ENCODE assay signal across 11 cellular contexts in genomic region chr22:37237371-37238268, GRCh38. TPM values are rescaled to one million over a fixed set of nuclear protein-coding genes. Genes with fewer than 3 reads are reported as not detected.
A peak's percentile ranks its signal among the peaks of the same experiment; 100 is the strongest.
DNase-seq lines count a peak whose midpoint lies in the region; ATAC-seq and TF ChIP-seq lines count a peak whose summit lies in the region.
"Had no signal": no experiment of that assay in that cellular context is flagged by ENCODE, and none has a peak within 500 bp of the region (broad histone marks: within the 10 kb centered on the region; RNA-seq: fewer than 3 reads in every experiment).

No MANE protein-coding gene starts in this region.

- H3K27me3 Mint-ChIP-seq in activated naive CD4-positive, alpha-beta T cell treated with anti-CD3 and anti-CD28 coated beads, Interleukin-2, amount 50 U/mL, for 24 hours = no peaks in the 10 kb centered on the region
- peaks cover 17% of the 10 kb centered on the region for H3K27me3 Mint-ChIP-seq in GM23338 (ENCODE audit: insufficient read depth, low read depth, poor library complexity)

- H4K20me1 ChIP-seq in GM23248 (ENCODE audit: insufficient read depth) (no peaks in the 10 kb centered on the region), GM23338 (replicated peaks; ENCODE audit: insufficient read depth) (no peaks in the 10 kb centered on the region)

- no peak for ATAC-seq in lower lobe of right lung
- ATAC-seq in GM23338 = no peak

- in situ Hi-C loops in GM23248 (cut with MboI) = no loop called here

- H2AFZ ChIP-seq in GM23248 (peak overlapping the region; percentile 29), GM23338 (no peak overlapping the region)

- H3K4me1 ChIP-seq in GM23248 (ENCODE audit: insufficient read depth) (peaks cover 14% of the 10 kb centered on the region), lower lobe of right lung (peaks cover 16% of the 10 kb centered on the region), GM23338 (ENCODE audit: insufficient read depth) (peaks cover 2% of the 10 kb centered on the region; the same call in 1 of the 2 replicates)

- H3K9me2 ChIP-seq in GM23248 (ENCODE audit: insufficient read depth) (no peaks in the 10 kb centered on the region), GM23338 (ENCODE audit: insufficient read depth) (no peaks in the 10 kb centered on the region)

- no peaks in the 10 kb centered on the region for H3K9me3 Mint-ChIP-seq in activated naive CD4-positive, alpha-beta T cell treated with anti-CD3 and anti-CD28 coated beads, Interleukin-2, amount 50 U/mL, for 24 hours
- H3K9me3 Mint-ChIP-seq in GM23338 = no peaks in the 10 kb centered on the region

- peak overlapping the region; percentile 97 for H3K27ac Mint-ChIP-seq in activated naive CD4-positive, alpha-beta T cell treated with anti-CD3 and anti-CD28 coated beads, Interleukin-2, amount 50 U/mL, for 24 hours
- no peak overlapping the region for H3K27ac Mint-ChIP-seq in GM23338

- H3K9me3 ChIP-seq in GM23248 (ENCODE audit: low read depth) (no peaks in the 10 kb centered on the region), lower lobe of right lung (no peaks in the 10 kb centered on the region)

- intact Hi-C loops in lower lobe of right lung (cut with DNase I) = no loop called here

- H3K4me3 ChIP-seq in GM23248 (no peak overlapping the region), lower lobe of right lung (no peak overlapping the region), coronary artery (no peak overlapping the region), GM23338 (no peak overlapping the region)

- peak overlapping the region; percentile 86 for H3K4me3 Mint-ChIP-seq in activated naive CD4-positive, alpha-beta T cell treated with anti-CD3 and anti-CD28 coated beads, Interleukin-2, amount 50 U/mL, for 24 hours
- no peak overlapping the region for H3K4me3 Mint-ChIP-seq in GM23338

- 53 to 56% methylated on average over 18 to 20 of the region's 20 CpGs for WGBS in GM23248 (ENCODE audit: low coverage in 1 of 2, low lambda C conversion rate in 2 of 2, missing lambda C conversion rate in 2 of 2), 2 experiments

- H3K36me3 Mint-ChIP-seq in activated naive CD4-positive, alpha-beta T cell treated with anti-CD3 and anti-CD28 coated beads, Interleukin-2, amount 50 U/mL, for 24 hours = peaks cover 32% of the 10 kb centered on the region
- H3K36me3 Mint-ChIP-seq in GM23338 (ENCODE audit: low read depth) = no peaks in the 10 kb centered on the region

- DNase-seq in AG20443 (ENCODE audit: low spot score) (peak; percentile 86), GM23248 (peak; percentile 78), lower lobe of right lung (peak; percentile 31), coronary artery (ENCODE audit: low spot score) (no peak), GM19240 (ENCODE audit: insufficient read length, low spot score) (no peak), GM23338 (ENCODE audit: low spot score) (no peak), UCSD-AML1 (lab: John Stamatoyannopoulos, UW; ENCODE audit: unreplicated experiment) (no peak)
- DNase-seq: left cardiac atrium, NCI-H446 treated with DMSO at 0.1 percent for 48 hours had no signal

- no peaks in the 10 kb centered on the region for H3K79me2 ChIP-seq in GM23248 (ENCODE audit: insufficient read depth)
- no peaks in the 10 kb centered on the region for H3K79me2 ChIP-seq in GM23338 (replicated peaks; ENCODE audit: insufficient read depth)

- H3K36me3 ChIP-seq in GM23248 (ENCODE audit: low read depth) = no peaks in the 10 kb centered on the region
- peaks cover 11% of the 10 kb centered on the region for H3K36me3 ChIP-seq in lower lobe of right lung
- H3K36me3 ChIP-seq in GM23338 (ENCODE audit: insufficient read depth) = no peaks in the 10 kb centered on the region

- no peaks in the 10 kb centered on the region for H3K27me3 ChIP-seq in GM23248 (replicated peaks; ENCODE audit: insufficient read depth)
- H3K27me3 ChIP-seq in lower lobe of right lung (ENCODE audit: low read depth) = peaks cover 40% of the 10 kb centered on the region
- H3K27me3 ChIP-seq in GM23338 (ENCODE audit: insufficient read depth) = no peaks in the 10 kb centered on the region

- H3F3A ChIP-seq in GM23248 (ENCODE audit: insufficient read depth) (no peaks in the 10 kb centered on the region), GM23338 (replicated peaks; ENCODE audit: low read depth) (no peaks in the 10 kb centered on the region)

- no peak overlapping the region for H3K4me2 ChIP-seq in GM23248 (ENCODE audit: unreplicated experiment)
- H3K4me2 ChIP-seq in GM23338 = no peak overlapping the region

- TF ChIP-seq CTCF in lower lobe of right lung (IDR thresholded peaks at IDR 0.05) (no peak), coronary artery (IDR thresholded peaks at IDR 0.05) (no peak), GM23338 (conservative IDR thresholded peaks at IDR 0.05; ENCODE audit: low read depth in 2 of 2) (no peak)

- no peak overlapping the region for H3K9ac ChIP-seq in GM23248

- H3K27ac ChIP-seq in GM23248 = no peak overlapping the region
- H3K27ac ChIP-seq in lower lobe of right lung = no peak overlapping the region
- no peak overlapping the region for H3K27ac ChIP-seq in coronary artery
- no peak overlapping the region for H3K27ac ChIP-seq in GM23338 (ENCODE audit: low read depth)
- H3K27ac ChIP-seq: epithelial cell of prostate had no signal

- peaks cover 95% of the 10 kb centered on the region for H3K4me1 Mint-ChIP-seq in activated naive CD4-positive, alpha-beta T cell treated with anti-CD3 and anti-CD28 coated beads, Interleukin-2, amount 50 U/mL, for 24 hours
- peaks cover 17% of the 10 kb centered on the region for H3K4me1 Mint-ChIP-seq in GM23338

TF ChIP-seq in GM23338, 12 proteins besides CTCF, POLR2A, EP300 and RAD21:
- no peak for TF ChIP-seq ZNF114 (CRISPR knock-in tag; IDR thresholded peaks at IDR 0.05)

RNA-seq across cellular contexts. Expression of gene RAC2, which starts 6.4 kb away (rescaled TPM):
- 32.8 and 35.1 TPM in 2 replicates for total RNA-seq in GM23248 (2014; rRNA removed; shearing (Covaris generic))
- 34.9 and 36.3 TPM in 2 replicates for polyA plus RNA-seq in GM23248 (2016; fragmentation: Nextera tagmentation; extraction: Ambion mirVana)
- 111 TPM for total RNA-seq in lower lobe of right lung
- total RNA-seq in GM23338 (2014; rRNA removed; shearing (Covaris generic)) = 2.7 and 3.8 TPM in 2 replicates
- polyA plus RNA-seq in GM23338 (2016; fragmentation: Nextera tagmentation; extraction: Ambion mirVana) = 2.4 and 3.1 TPM in 2 replicates

RNA-seq across cellular contexts. Expression of gene SSTR3, which starts 25.3 kb away (rescaled TPM):
- total RNA-seq in GM23248 (2014; rRNA removed; shearing (Covaris generic)) = not detected in 2 replicates
- polyA plus RNA-seq in GM23248 (2016; fragmentation: Nextera tagmentation; extraction: Ambion mirVana) = not detected in 2 replicates
- not detected for total RNA-seq in lower lobe of right lung
- total RNA-seq in GM23338 (2014; rRNA removed; shearing (Covaris generic)) = 0.04 and 0.66 TPM in 2 replicates
- 0.10 TPM in 1 of 2 replicates, not detected in the other for polyA plus RNA-seq in GM23338 (2016; fragmentation: Nextera tagmentation; extraction: Ambion mirVana)
- total RNA-seq: left cardiac atrium had no signal

RNA-seq across cellular contexts. Expression of gene CYTH4, which starts 44.7 kb away (rescaled TPM):
- total RNA-seq in GM23248 (2014; rRNA removed; shearing (Covaris generic)) = not detected in 2 replicates
- polyA plus RNA-seq in GM23248 (2016; fragmentation: Nextera tagmentation; extraction: Ambion mirVana) (not detected in 2 replicates), GM23338 (2016; fragmentation: Nextera tagmentation; extraction: Ambion mirVana) (not detected in 2 replicates)
- 45.4 TPM for total RNA-seq in lower lobe of right lung
- total RNA-seq in GM23338 (2014; rRNA removed; shearing (Covaris generic)) = not detected in 2 replicates

RNA-seq across cellular contexts. Expression of gene C1QTNF6, which starts 49.6 kb away (rescaled TPM):
- total RNA-seq in GM23248 (2014; rRNA removed; shearing (Covaris generic)) = 3.4 and 4.0 TPM in 2 replicates
- 8.9 and 9.8 TPM in 2 replicates for polyA plus RNA-seq in GM23248 (2016; fragmentation: Nextera tagmentation; extraction: Ambion mirVana)
- 5.3 TPM for total RNA-seq in lower lobe of right lung
- total RNA-seq in GM23338 (2014; rRNA removed; shearing (Covaris generic)) = 2.3 and 2.6 TPM in 2 replicates
- polyA plus RNA-seq in GM23338 (2016; fragmentation: Nextera tagmentation; extraction: Ambion mirVana) = 0.97 and 1.7 TPM in 2 replicates

Comparison
In these comparisons a context has a peak if more than half of its experiments do, and no peak if none do; other contexts are left out.
1. DNase-seq: peak in AG20443 (single experiment), GM23248 (single experiment) and lower lobe of right lung (single experiment); none in coronary artery (single experiment), GM19240 (single experiment), GM23338 (single experiment) and UCSD-AML1 (single experiment).
2. RNA of gene CYTH4, which starts 44.7 kb away (total RNA-seq): 45.4 TPM in lower lobe of right lung (single experiment); not detected in GM23248 and not detected in GM23338; every median in the first group is over 10 times any median in the second.